ENCODE assay signal across 11 cellular contexts in the genomic region with DNA sequence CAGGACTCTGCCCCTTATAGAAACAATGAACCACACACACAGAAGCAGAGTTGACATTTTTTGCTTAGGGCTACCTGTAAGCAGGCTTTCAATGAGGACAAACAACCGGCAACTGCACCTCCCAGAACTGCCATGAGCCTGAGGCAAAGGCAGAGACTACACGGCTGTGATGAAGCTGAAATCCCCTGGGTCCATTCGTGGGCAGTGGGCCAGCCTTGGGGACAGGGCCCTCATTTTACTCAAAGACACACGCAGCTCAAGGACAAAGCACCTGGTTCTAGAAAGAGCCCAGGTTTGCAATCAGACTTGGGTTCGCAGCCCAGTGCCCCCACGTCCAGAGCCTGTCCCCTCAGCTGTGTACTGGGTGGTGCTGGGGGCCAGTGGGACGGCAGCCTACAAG. TPM values are rescaled to one million over a fixed set of nuclear protein-coding genes. Genes with fewer than 3 reads are reported as not detected.
DNase-seq lines count a peak whose midpoint lies in the region; ATAC-seq and TF ChIP-seq lines count a peak whose summit lies in the region.
"Had no signal": no experiment of that assay in that cellular context is flagged by ENCODE, and none has a peak within 500 bp of the region (broad histone marks: within the 10 kb centered on the region; RNA-seq: fewer than 3 reads in every experiment).

No MANE protein-coding gene starts in this region.

- no peak overlapping the region for H4K91ac ChIP-seq in neuronal stem cell (ENCODE audit: low read depth, low read length, poor library complexity)

- no CpG with 5 or more reads among the region's 7 CpGs for WGBS in neuronal stem cell (ENCODE audit: extremely low coverage in 2 of 2, insufficient read length in 2 of 2, insufficient replicate concordance in 1 of 2), 2 donors

- no peak overlapping the region for H2AK5ac ChIP-seq in neuronal stem cell (ENCODE audit: low read depth, low read length)

- peaks cover 3 to 7% of the 10 kb centered on the region in 2 donors for H3K9me3 ChIP-seq in neuronal stem cell (replicated peaks in 1 of 2; ENCODE audit: control insufficient read depth in 2 of 2, insufficient read depth in 1 of 2, low read depth in 1 of 2, low read length in 2 of 2)
- H3K9me3 ChIP-seq: testis had no signal

- H4K8ac ChIP-seq in neuronal stem cell (ENCODE audit: low read depth, low read length) = no peak overlapping the region

- no peaks in the 10 kb centered on the region for H3K36me3 ChIP-seq in neuronal stem cell (replicated peaks in 1 of 2; ENCODE audit: control insufficient read depth in 2 of 2, insufficient read depth in 2 of 2, low read length in 2 of 2)

- no peaks in the 10 kb centered on the region for H3K27me3 Mint-ChIP-seq in progenitor cell of endocrine pancreas

- TF ChIP-seq CTCF in progenitor cell of endocrine pancreas (IDR thresholded peaks at IDR 0.05; ENCODE audit: unreplicated experiment) = no peak

- H3K9ac ChIP-seq in neuronal stem cell (ENCODE audit: low read depth, low read length, poor library complexity) = no peak overlapping the region

- H2BK15ac ChIP-seq in neuronal stem cell (ENCODE audit: low read length) = no peak overlapping the region

- H3K27ac ChIP-seq in epithelial cell of prostate (peak overlapping the region; percentile 71), neuronal stem cell (replicated peaks; ENCODE audit: low read length) (no peak overlapping the region)
- H3K27ac ChIP-seq: testis had no signal

- no peak overlapping the region for H2BK12ac ChIP-seq in neuronal stem cell (ENCODE audit: low read length)

- no peak overlapping the region for H3K4ac ChIP-seq in neuronal stem cell (ENCODE audit: low read length)

- peak overlapping the region; percentile 86 for H3K27ac Mint-ChIP-seq in progenitor cell of endocrine pancreas
- H3K27ac Mint-ChIP-seq: activated naive CD8-positive, alpha-beta T cell treated with anti-CD3 and anti-CD28 coated beads, Interleukin-2, amount 50 U/mL, for 24 hours had no signal

- H3K23ac ChIP-seq in neuronal stem cell (ENCODE audit: low read depth, low read length, poor library complexity) = no peak overlapping the region

- H3K4me3 ChIP-seq in neuronal stem cell (ENCODE audit: low read length in 2 of 2) = no peak overlapping the region
- H3K4me3 ChIP-seq: testis had no signal

- H2BK120ac ChIP-seq in neuronal stem cell (ENCODE audit: low read depth, low read length) = no peak overlapping the region

- no peak overlapping the region for H3K18ac ChIP-seq in neuronal stem cell (ENCODE audit: low read length)

- peaks cover 2% of the 10 kb centered on the region for H3K79me1 ChIP-seq in neuronal stem cell (ENCODE audit: low read depth, low read length)

- H3K14ac ChIP-seq in neuronal stem cell (ENCODE audit: low read length) = no peak overlapping the region

- peaks cover 36% of the 10 kb centered on the region for H3K4me1 Mint-ChIP-seq in progenitor cell of endocrine pancreas (ENCODE audit: low read depth)

- no peak overlapping the region for H3K4me3 Mint-ChIP-seq in progenitor cell of endocrine pancreas (ENCODE audit: low read depth)
- H3K4me3 Mint-ChIP-seq: activated naive CD8-positive, alpha-beta T cell treated with anti-CD3 and anti-CD28 coated beads, Interleukin-2, amount 50 U/mL, for 24 hours; WTC11 had no signal

- peak; percentile 22 for DNase-seq in COLO668 (lab: John Stamatoyannopoulos, UW; ENCODE audit: unreplicated experiment)
- DNase-seq in NCI-H1092 (lab: John Stamatoyannopoulos, UW) = peak; percentile 43
- DNase-seq in epithelial cell of prostate (ENCODE audit: low read depth, low spot score) = no peak
- no peak for DNase-seq in progenitor cell of endocrine pancreas (ENCODE audit: low spot score, unreplicated experiment)
- DNase-seq in NCI-H146 (lab: John Stamatoyannopoulos, UW) = no peak
- no peak for DNase-seq in neuronal stem cell (ENCODE audit: low spot score)
- DNase-seq: activated naive CD8-positive, alpha-beta T cell treated with anti-CD3 and anti-CD28 coated beads, Interleukin-2, amount 50 U/mL, for 24 hours; testis had no signal

- no peak overlapping the region for H3K4me2 ChIP-seq in neuronal stem cell (ENCODE audit: insufficient read depth, low read length, poor library complexity, severe bottlenecking)

- peaks cover 0 to 11% of the 10 kb centered on the region in 2 donors for H3K4me1 ChIP-seq in neuronal stem cell (ENCODE audit: control insufficient read depth in 2 of 2, insufficient read depth in 1 of 2, low read depth in 1 of 2, low read length in 2 of 2)
- H3K4me1 ChIP-seq: testis had no signal

- peaks cover 14% of the 10 kb centered on the region for H3K9me3 Mint-ChIP-seq in progenitor cell of endocrine pancreas (ENCODE audit: low read depth)

- H3K36me3 Mint-ChIP-seq in progenitor cell of endocrine pancreas (ENCODE audit: insufficient read depth) = peaks cover 13% of the 10 kb centered on the region

- H3K27me3 ChIP-seq in neuronal stem cell (ENCODE audit: control insufficient read depth in 3 of 3, insufficient read depth in 3 of 3, low read depth in 1 of 3, low read length in 3 of 3) = no peaks in the 10 kb centered on the region
- H3K27me3 ChIP-seq: testis had no signal

- H2AFZ ChIP-seq in neuronal stem cell (ENCODE audit: low read length) = no peak overlapping the region

- ATAC-seq in HG02759 (IDR thresholded peaks at IDR 0.05; ENCODE audit: unreplicated experiment) = no peak
- no peak for ATAC-seq in GM19328 (IDR thresholded peaks at IDR 0.05; ENCODE audit: unreplicated experiment)
- ATAC-seq: activated naive CD8-positive, alpha-beta T cell treated with anti-CD3 and anti-CD28 coated beads, Interleukin-2, amount 50 U/mL, for 24 hours had no signal

- H2BK5ac ChIP-seq in neuronal stem cell (ENCODE audit: low read length) = no peak overlapping the region

RNA-seq across cellular contexts. Expression of a gene that starts 18.0 kb away (rescaled TPM):
- total RNA-seq in progenitor cell of endocrine pancreas = 33.4 and 37.0 TPM in 2 replicates
- polyA plus RNA-seq in neuronal stem cell (2013, experiment 1 of 2) = 5.8 TPM
- 5.7 TPM for polyA plus RNA-seq in neuronal stem cell (2013, experiment 2 of 2)

Comparison
In these comparisons a context has a peak if more than half of its experiments do, and no peak if none do; other contexts are left out.
1. DNase-seq: peak in COLO668 (single experiment) and NCI-H1092 (single experiment); none in epithelial cell of prostate (single experiment), progenitor cell of endocrine pancreas (single experiment), NCI-H146 (single experiment) and neuronal stem cell (single experiment).